1 cellular context compared by ENCODE assay signal in genomic region chr7:30975257-30975899, GRCh38.
TF ChIP-seq lines count a peak whose summit lies in the region.

No MANE protein-coding gene starts in this region.

TF ChIP-seq in SK-N-SH treated with all-trans-retinoic acid at 6 μM for 48 hours, 23 proteins besides CTCF, POLR2A, EP300 and RAD21 (continued from another document):
- TF ChIP-seq CSRNP3 (CRISPR knock-in tag; IDR thresholded peaks at IDR 0.05) = no peak
- no peak for TF ChIP-seq ZFP30 (CRISPR knock-in tag; IDR thresholded peaks at IDR 0.05)
- TF ChIP-seq OSR1 (CRISPR knock-in tag; IDR thresholded peaks at IDR 0.05) = no peak
